In genomic region chr7:143381427-143382125, GRCh38 we compare ENCODE assay signal across 8 cellular contexts. TPM values are rescaled to one million over a fixed set of nuclear protein-coding genes. Genes with fewer than 3 reads are reported as not detected.
DNase-seq lines count a peak whose midpoint lies in the region; TF ChIP-seq lines count a peak whose summit lies in the region.

No MANE protein-coding gene starts in this region.

- no peaks in the 10 kb centered on the region for H3K9me3 ChIP-seq in spleen

- H3K4me3 Mint-ChIP-seq in HFFc6 (no peak overlapping the region), brain (peak overlapping the region in 3 of 5 experiments; percentile 74 to 80 (median 75))

- TF ChIP-seq POLR2A in spleen (IDR thresholded peaks at IDR 0.05): no peak

- H3K27me3 Mint-ChIP-seq in HFFc6 (ENCODE audit: insufficient read depth): no peaks in the 10 kb centered on the region; the same call in 1 of the 2 replicates
- no peaks in the 10 kb centered on the region for H3K27me3 Mint-ChIP-seq in brain

- 1 to 6% (median 2%) methylated on average over 11 to 64 of the region's 64 CpGs for WGBS in spleen, 5 donors

- H3K27ac ChIP-seq in spleen: peak overlapping the region; percentile 96 to 100 (median 98)

- H3K4me1 Mint-ChIP-seq in HFFc6 (ENCODE audit: low read depth): peaks cover 23% of the 10 kb centered on the region
- peaks cover 38% of the 10 kb centered on the region for H3K4me1 Mint-ChIP-seq in brain

- peak overlapping the region; percentile 72 to 98 (median 84) for H3K4me3 ChIP-seq in spleen

- peaks cover 28 to 88% (median 77%) of the 10 kb centered on the region in 6 donors for H3K4me1 ChIP-seq in spleen

- DNase-seq in NCI-H748 (lab: John Stamatoyannopoulos, UW; ENCODE audit: unreplicated experiment) (peak; percentile 36), NCI-H748 treated with DMSO at 0.1 percent for 48 hours (lab: John Stamatoyannopoulos, UW) (no peak), HFFc6 (peak; percentile 71), NCI-H1105 treated with DMSO at 0.1 percent for 48 hours (lab: John Stamatoyannopoulos, UW) (peak; percentile 52), kidney glomerular epithelial cell (lab: John Stamatoyannopoulos, UW) (peak; percentile 27), spleen (peak; percentile 90), 8988T (no peak)

- intact Hi-C loops in spleen (cut with DNase I; ENCODE audit: low total_unique reads): no loop called here

- peaks cover 0 to 30% (median 0%) of the 10 kb centered on the region in 6 donors for H3K36me3 ChIP-seq in spleen

- H3K27ac Mint-ChIP-seq in HFFc6 (no peak overlapping the region), brain (peak overlapping the region in 3 of 5 experiments; percentile 33 to 72 (median 65))

- no peaks in the 10 kb centered on the region for H3K27me3 ChIP-seq in spleen (replicated peaks in 1 of 7)

- no peak for TF ChIP-seq CTCF in HFFc6 (IDR thresholded peaks at IDR 0.05)
- no peak for TF ChIP-seq CTCF in brain (conservative IDR thresholded peaks at IDR 0.05)
- TF ChIP-seq CTCF in spleen (IDR thresholded peaks at IDR 0.05 in 8 of 11, conservative IDR thresholded peaks at IDR 0.05 in 3 of 11): no peak

- H3K36me3 Mint-ChIP-seq in HFFc6 (ENCODE audit: low read depth) (peaks cover 21% of the 10 kb centered on the region), brain (no peaks in the 10 kb centered on the region)

- H3K9me3 Mint-ChIP-seq in HFFc6 (peaks cover 6% of the 10 kb centered on the region; the same call in 1 of the 2 replicates), brain (no peaks in the 10 kb centered on the region)

RNA-seq across cellular contexts. Expression of gene ZYX, which starts 0.4 kb away (rescaled TPM):
- total RNA-seq in HFFc6 (2021; fragmentation: NEBNext Ultra II Directional; extraction: Animal tissue kit (Norgen Biotek cat#: 25700)): 100 to 1,000 TPM; 491 to 576 (median 546) TPM
- 79.6 TPM for polyA plus RNA-seq in brain (ENCODE audit: insufficient read depth, low read depth, low replicate concordance)
- total RNA-seq in spleen: 100 to 1,000 TPM; 104 to 439 (median 211) TPM
- 10 to 100 TPM; 50.3 to 95.6 (median 53.6) TPM for polyA plus RNA-seq in spleen

RNA-seq across cellular contexts. Expression of gene FAM131B, which starts 19.1 kb away (rescaled TPM):
- total RNA-seq in HFFc6 (2021; fragmentation: NEBNext Ultra II Directional; extraction: Animal tissue kit (Norgen Biotek cat#: 25700)): 1 to 10 TPM in 3 of 6 experiments, under 1 TPM in 3; 0.70 to 1.3 (median 0.98) TPM
- 69.6 TPM for polyA plus RNA-seq in brain (ENCODE audit: insufficient read depth, low read depth, low replicate concordance)
- 1 to 10 TPM in 1 of 7 donors, under 1 TPM in 6; 0.20 to 1.4 (median 0.74) TPM for total RNA-seq in spleen
- polyA plus RNA-seq in spleen: under 1 TPM; 0.04 to 0.10 (median 0.09) TPM

RNA-seq across cellular contexts. Expression of gene EPHA1, which starts 27.1 kb away (rescaled TPM):
- not detected for total RNA-seq in HFFc6 (2021; fragmentation: NEBNext Ultra II Directional; extraction: Animal tissue kit (Norgen Biotek cat#: 25700))
- polyA plus RNA-seq in brain (ENCODE audit: insufficient read depth, low read depth, low replicate concordance) (0.42 TPM), spleen (1 to 10 TPM in 2 of 3 donors, under 1 TPM in 1; 0.80 to 1.5 (median 1.1) TPM)
- total RNA-seq in spleen: 1 to 10 TPM; 1.3 to 4.5 (median 3.8) TPM

Comparison
In these comparisons a context has a peak if more than half of its experiments do, and no peak if none do; other contexts are left out.
1. DNase-seq: peak in NCI-H748 (single experiment), HFFc6 (single experiment), NCI-H1105 treated with DMSO at 0.1 percent for 48 hours (single experiment), kidney glomerular epithelial cell (single experiment) and spleen (single experiment); none in NCI-H748 treated with DMSO at 0.1 percent for 48 hours (single experiment) and 8988T (single experiment).